Comparison of ENCODE assay signal across 1 cellular context in the genomic region with DNA sequence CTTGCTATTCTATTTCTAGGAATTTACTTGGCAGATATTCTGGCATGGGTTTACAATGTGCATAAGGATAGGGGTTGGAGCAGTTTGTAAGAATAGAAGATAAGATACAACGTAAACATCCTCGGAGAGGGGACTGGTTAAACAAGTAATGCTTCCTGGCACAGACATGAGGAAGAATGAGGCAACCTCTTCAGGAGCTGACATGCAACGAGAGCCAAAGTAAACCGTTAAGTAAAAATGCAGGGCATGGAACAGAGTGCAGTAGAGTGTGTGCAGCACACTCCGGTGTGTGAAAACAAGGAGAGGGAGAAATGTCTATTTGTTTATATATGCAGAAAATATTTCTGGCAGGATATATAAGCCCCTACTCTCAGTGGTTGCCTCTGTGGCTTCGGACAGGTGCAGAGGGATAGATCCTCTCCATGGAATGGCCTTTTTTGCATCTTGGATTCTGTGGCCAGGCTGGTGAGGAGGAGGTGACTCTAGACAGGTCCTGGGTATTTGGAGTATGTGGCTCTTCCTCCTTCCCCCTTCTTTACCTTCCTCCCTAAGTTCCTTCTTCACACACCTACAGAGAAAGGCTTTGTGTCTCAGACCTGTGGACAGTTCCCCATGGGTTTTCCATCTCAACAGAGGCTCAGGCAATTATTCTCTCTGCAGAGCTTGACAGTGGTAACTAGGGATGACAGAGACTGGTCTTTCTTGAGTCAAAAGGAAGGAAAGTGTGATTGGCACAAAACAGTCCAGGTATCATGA.
A peak's percentile ranks its signal among the peaks of the same experiment; 100 is the strongest.
TF ChIP-seq lines count a peak whose summit lies in the region.

No MANE protein-coding gene starts in this region.

TF ChIP-seq in HEK293, 187 proteins besides CTCF, POLR2A, EP300 and RAD21 (continued from another document):
- TF ChIP-seq, protein P1, sequence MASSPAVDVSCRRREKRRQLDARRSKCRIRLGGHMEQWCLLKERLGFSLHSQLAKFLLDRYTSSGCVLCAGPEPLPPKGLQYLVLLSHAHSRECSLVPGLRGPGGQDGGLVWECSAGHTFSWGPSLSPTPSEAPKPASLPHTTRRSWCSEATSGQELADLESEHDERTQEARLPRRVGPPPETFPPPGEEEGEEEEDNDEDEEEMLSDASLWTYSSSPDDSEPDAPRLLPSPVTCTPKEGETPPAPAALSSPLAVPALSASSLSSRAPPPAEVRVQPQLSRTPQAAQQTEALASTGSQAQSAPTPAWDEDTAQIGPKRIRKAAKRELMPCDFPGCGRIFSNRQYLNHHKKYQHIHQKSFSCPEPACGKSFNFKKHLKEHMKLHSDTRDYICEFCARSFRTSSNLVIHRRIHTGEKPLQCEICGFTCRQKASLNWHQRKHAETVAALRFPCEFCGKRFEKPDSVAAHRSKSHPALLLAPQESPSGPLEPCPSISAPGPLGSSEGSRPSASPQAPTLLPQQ (tag by site-specific recombination; IDR thresholded peaks at IDR 0.05), result peak; percentile 73
- TF ChIP-seq SP7 (tag by site-specific recombination; IDR thresholded peaks at IDR 0.05) (no peak), ZNF266 (tag by site-specific recombination; IDR thresholded peaks at IDR 0.05; ENCODE audit: low read depth) (no peak), ZNF791 (tag by site-specific recombination; IDR thresholded peaks at IDR 0.05) (no peak), ZNF426 (tag by site-specific recombination; IDR thresholded peaks at IDR 0.05) (no peak), ZNF138 (tag by site-specific recombination; IDR thresholded peaks at IDR 0.05; ENCODE audit: borderline replicate concordance) (no peak), ZNF768 (tag by site-specific recombination; IDR thresholded peaks at IDR 0.05) (no peak), ZNF837 (tag by site-specific recombination; IDR thresholded peaks at IDR 0.05) (no peak), ZNF433 (tag by site-specific recombination; IDR thresholded peaks at IDR 0.05; ENCODE audit: low read depth) (no peak), SCRT1 (tag by site-specific recombination; IDR thresholded peaks at IDR 0.05; ENCODE audit: borderline replicate concordance) (no peak)
- TF ChIP-seq, protein P2, sequence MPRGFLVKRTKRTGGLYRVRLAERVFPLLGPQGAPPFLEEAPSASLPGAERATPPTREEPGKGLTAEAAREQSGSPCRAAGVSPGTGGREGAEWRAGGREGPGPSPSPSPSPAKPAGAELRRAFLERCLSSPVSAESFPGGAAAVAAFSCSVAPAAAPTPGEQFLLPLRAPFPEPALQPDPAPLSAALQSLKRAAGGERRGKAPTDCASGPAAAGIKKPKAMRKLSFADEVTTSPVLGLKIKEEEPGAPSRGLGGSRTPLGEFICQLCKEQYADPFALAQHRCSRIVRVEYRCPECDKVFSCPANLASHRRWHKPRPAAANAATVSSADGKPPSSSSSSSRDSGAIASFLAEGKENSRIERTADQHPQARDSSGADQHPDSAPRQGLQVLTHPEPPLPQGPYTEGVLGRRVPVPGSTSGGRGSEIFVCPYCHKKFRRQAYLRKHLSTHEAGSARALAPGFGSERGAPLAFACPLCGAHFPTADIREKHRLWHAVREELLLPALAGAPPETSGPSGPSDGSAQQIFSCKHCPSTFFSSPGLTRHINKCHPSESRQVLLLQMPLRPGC (tag by site-specific recombination; IDR thresholded peaks at IDR 0.05), result no peak
- TF ChIP-seq, protein P3, sequence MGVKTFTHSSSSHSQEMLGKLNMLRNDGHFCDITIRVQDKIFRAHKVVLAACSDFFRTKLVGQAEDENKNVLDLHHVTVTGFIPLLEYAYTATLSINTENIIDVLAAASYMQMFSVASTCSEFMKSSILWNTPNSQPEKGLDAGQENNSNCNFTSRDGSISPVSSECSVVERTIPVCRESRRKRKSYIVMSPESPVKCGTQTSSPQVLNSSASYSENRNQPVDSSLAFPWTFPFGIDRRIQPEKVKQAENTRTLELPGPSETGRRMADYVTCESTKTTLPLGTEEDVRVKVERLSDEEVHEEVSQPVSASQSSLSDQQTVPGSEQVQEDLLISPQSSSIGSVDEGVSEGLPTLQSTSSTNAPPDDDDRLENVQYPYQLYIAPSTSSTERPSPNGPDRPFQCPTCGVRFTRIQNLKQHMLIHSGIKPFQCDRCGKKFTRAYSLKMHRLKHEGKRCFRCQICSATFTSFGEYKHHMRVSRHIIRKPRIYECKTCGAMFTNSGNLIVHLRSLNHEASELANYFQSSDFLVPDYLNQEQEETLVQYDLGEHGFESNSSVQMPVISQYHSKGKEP (tag by site-specific recombination; IDR thresholded peaks at IDR 0.05), result peak; percentile 42; the same call in 1 of the 2 replicates
- TF ChIP-seq, protein P4, sequence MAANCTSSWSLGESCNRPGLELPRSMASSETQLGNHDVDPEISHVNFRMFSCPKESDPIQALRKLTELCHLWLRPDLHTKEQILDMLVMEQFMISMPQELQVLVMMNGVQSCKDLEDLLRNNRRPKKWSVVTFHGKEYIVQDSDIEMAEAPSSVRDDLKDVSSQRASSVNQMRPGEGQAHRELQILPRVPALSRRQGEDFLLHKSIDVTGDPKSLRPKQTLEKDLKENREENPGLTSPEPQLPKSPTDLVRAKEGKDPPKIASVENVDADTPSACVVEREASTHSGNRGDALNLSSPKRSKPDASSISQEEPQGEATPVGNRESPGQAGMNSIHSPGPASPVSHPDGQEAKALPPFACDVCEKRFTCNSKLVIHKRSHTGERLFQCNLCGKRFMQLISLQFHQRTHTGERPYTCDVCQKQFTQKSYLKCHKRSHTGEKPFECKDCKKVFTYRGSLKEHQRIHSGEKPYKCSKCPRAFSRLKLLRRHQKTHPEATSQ (tag by site-specific recombination; IDR thresholded peaks at IDR 0.05), result no peak
TF ChIP-seq in HEK293: peak in this region for 3.
